ENCODE assay signal across 10 cellular contexts in genomic region chr19:35249848-35250711, GRCh38. TPM values are rescaled to one million over a fixed set of nuclear protein-coding genes. Genes with fewer than 3 reads are reported as not detected.
DNase-seq lines count a peak whose midpoint lies in the region; ATAC-seq and TF ChIP-seq lines count a peak whose summit lies in the region.
"Had no signal": no experiment of that assay in that cellular context is flagged by ENCODE, and none has a peak within 500 bp of the region (broad histone marks: within the 10 kb centered on the region; RNA-seq: fewer than 3 reads in every experiment).

No MANE protein-coding gene starts in this region.

- peaks cover 46 to 57% (median 46%) of the 10 kb centered on the region in 3 donors for H3K27me3 Mint-ChIP-seq in CD14-positive monocyte (ENCODE audit: low read depth in 3 of 3)
- H3K27me3 Mint-ChIP-seq in IgD-negative memory B cell = no peaks in the 10 kb centered on the region

- H3K9me3 Mint-ChIP-seq in CD14-positive monocyte = peaks cover 0 to 16% (median 11%) of the 10 kb centered on the region in 7 donors
- no peaks in the 10 kb centered on the region for H3K9me3 Mint-ChIP-seq in IgD-negative memory B cell

- intact Hi-C loops in CD14-positive monocyte (cut with micrococcal nuclease) = no loop called here
- intact Hi-C loops in colonic mucosa (cut with DNase I) = no loop called here

- no peaks in the 10 kb centered on the region for H3K4me1 ChIP-seq in colonic mucosa
- peaks cover 42% of the 10 kb centered on the region for H3K4me1 ChIP-seq in mucosa of stomach (ENCODE audit: control insufficient read depth, insufficient read depth, low read length)

- TF ChIP-seq CTCF in CD14-positive monocyte (IDR thresholded peaks at IDR 0.05) = no peak
- no peak for TF ChIP-seq CTCF in colonic mucosa (IDR thresholded peaks at IDR 0.05)
- no peak for TF ChIP-seq CTCF in GM10266 (IDR thresholded peaks at IDR 0.05; ENCODE audit: control insufficient read depth, insufficient read depth, low read depth, missing control alignments)

- H3K4me1 Mint-ChIP-seq in CD14-positive monocyte (peaks cover 31% of the 10 kb centered on the region), IgD-negative memory B cell (peaks cover 16 to 24% (median 19%) of the 10 kb centered on the region in 3 donors)

- DNase-seq in CD14-positive monocyte (ENCODE audit: low spot score) (no peak), colonic mucosa (peak; percentile 19), NOMO-1 (lab: John Stamatoyannopoulos, UW; ENCODE audit: unreplicated experiment in 2 of 2) (no peak), GM10266 (ENCODE audit: extremely low spot score) (no peak)
- DNase-seq: midbrain had no signal

- no peaks in the 10 kb centered on the region for H3K36me3 ChIP-seq in colonic mucosa
- H3K36me3 ChIP-seq in mucosa of stomach (ENCODE audit: control insufficient read depth, insufficient read depth, low read length) = peaks cover 3% of the 10 kb centered on the region

- H3K4me3 ChIP-seq in colonic mucosa (peak overlapping the region; percentile 72), mucosa of stomach (ENCODE audit: low read length) (peak overlapping the region; percentile 89)

- H3K36me3 Mint-ChIP-seq in CD14-positive monocyte = peaks cover 9% of the 10 kb centered on the region in 2 donors
- H3K36me3 Mint-ChIP-seq in IgD-negative memory B cell = no peaks in the 10 kb centered on the region

- H3K27me3 ChIP-seq in colonic mucosa (peaks cover 5% of the 10 kb centered on the region), mucosa of stomach (ENCODE audit: control insufficient read depth, insufficient read depth, low read length) (peaks cover 11% of the 10 kb centered on the region)

- peak overlapping the region in 1 of 2 donors; percentile 80 for H3K9ac ChIP-seq in colonic mucosa (ENCODE audit: low read depth in 2 of 2, low read length in 2 of 2)
- H3K9ac ChIP-seq in mucosa of stomach (ENCODE audit: low read length) = peak overlapping the region; percentile 88

- H3K27ac Mint-ChIP-seq in CD14-positive monocyte = no peak overlapping the region
- H3K27ac Mint-ChIP-seq in IgD-negative memory B cell = peak overlapping the region in 2 of 3 donors; percentile 68 to 91

- ATAC-seq in GM21723 (IDR thresholded peaks at IDR 0.05; ENCODE audit: unreplicated experiment) = no peak
- ATAC-seq in HG03432 (IDR thresholded peaks at IDR 0.05; ENCODE audit: unreplicated experiment) = no peak

- H3K4me3 Mint-ChIP-seq in CD14-positive monocyte = peak overlapping the region; percentile 2 to 86
- peak overlapping the region; percentile 93 to 99 (median 98) for H3K4me3 Mint-ChIP-seq in IgD-negative memory B cell

- peak overlapping the region; percentile 90 for H3K27ac ChIP-seq in colonic mucosa

- no peaks in the 10 kb centered on the region for H3K9me3 ChIP-seq in colonic mucosa
- H3K9me3 ChIP-seq in mucosa of stomach (ENCODE audit: control insufficient read depth, low read length) = no peaks in the 10 kb centered on the region

RNA-seq across cellular contexts. Expression of gene LSR, which starts 1.3 kb away (rescaled TPM):
- polyA plus RNA-seq in CD14-positive monocyte (under 1 TPM in 1 of 2 donors, not detected in 1; 0.17 TPM), IgD-negative memory B cell (49.1 TPM)
- total RNA-seq in colonic mucosa = 100 to 1,000 TPM; 252 TPM

RNA-seq across cellular contexts. Expression of gene USF2, which starts 18.7 kb away (rescaled TPM):
- 1 to 10 TPM; 2.7 to 5.0 TPM for polyA plus RNA-seq in CD14-positive monocyte
- 11.5 TPM for polyA plus RNA-seq in IgD-negative memory B cell
- total RNA-seq in colonic mucosa = 100 to 1,000 TPM in 1 of 2 donors, 10 to 100 TPM in 1; 86.5 to 108 TPM

RNA-seq across cellular contexts. Expression of gene FAM187B, which starts 21.5 kb away (rescaled TPM):
- polyA plus RNA-seq in CD14-positive monocyte = not detected
- polyA plus RNA-seq in IgD-negative memory B cell = not detected
- total RNA-seq in colonic mucosa = not detected
- total RNA-seq: NCI-H460 had no signal

RNA-seq across cellular contexts. Expression of gene HAMP, which starts 32.2 kb away (rescaled TPM):
- polyA plus RNA-seq in CD14-positive monocyte (not detected), IgD-negative memory B cell (not detected)
- total RNA-seq in colonic mucosa = not detected
- total RNA-seq: NCI-H460 had no signal

RNA-seq across cellular contexts. Expression of gene MAG, which starts 41.9 kb away (rescaled TPM):
- not detected for polyA plus RNA-seq in CD14-positive monocyte
- polyA plus RNA-seq in IgD-negative memory B cell = 0.25 TPM
- not detected for total RNA-seq in colonic mucosa
- total RNA-seq: NCI-H460 had no signal

Comparison
In these comparisons a context has a peak if more than half of its experiments do, and no peak if none do; other contexts are left out.
1. H3K27ac Mint-ChIP-seq: peak in IgD-negative memory B cell (2 of 3); none in CD14-positive monocyte (0 of 7).
2. RNA of gene LSR, which starts 1.3 kb away (polyA plus RNA-seq): 49.1 TPM in IgD-negative memory B cell (single experiment); 0.17 TPM in CD14-positive monocyte; every median in the first group is over 10 times any median in the second.